Comparison of ENCODE assay signal across 10 cellular contexts in the genomic region with DNA sequence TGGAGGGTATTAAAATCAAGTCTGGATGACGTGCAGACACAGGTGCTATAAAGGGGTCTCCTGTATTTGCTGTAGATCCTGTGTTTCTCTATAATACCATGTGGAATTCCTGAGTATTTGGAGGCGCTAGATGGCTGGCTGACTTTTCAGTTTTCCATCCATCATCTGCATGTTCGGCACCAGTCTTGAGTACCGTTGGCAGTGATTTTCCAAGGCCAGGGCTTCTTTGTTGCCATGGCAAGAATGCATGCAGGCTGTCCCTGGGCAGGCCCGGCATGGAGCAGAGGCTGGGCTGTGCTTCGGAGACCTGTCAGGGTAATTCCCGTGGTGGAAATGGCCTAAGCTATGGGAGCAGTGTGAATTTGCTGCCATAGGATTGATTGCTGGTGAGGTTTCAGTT.
"Had no signal": no experiment of that assay in that cellular context is flagged by ENCODE, and none has a peak within 500 bp of the region (broad histone marks: within the 10 kb centered on the region; RNA-seq: fewer than 3 reads in every experiment).

No MANE protein-coding gene starts in this region.

- H3K4me3 Mint-ChIP-seq: GM23338, HFFc6, IgD-negative memory B cell had no signal

- H3K9me3 ChIP-seq: HAP-1 had no signal

- H3K36me3 ChIP-seq: HAP-1 had no signal

- H3K4me3 ChIP-seq: GM23338, HAP-1 had no signal

- ATAC-seq: GM23338, HCT116, HepG2 had no signal

- H3K9me3 Mint-ChIP-seq: HFFc6 had no signal

- H2AFZ ChIP-seq: GM23338 had no signal

- DNase-seq: H7, HFFc6, KBM-7 had no signal

- H3K4me1 Mint-ChIP-seq: IgD-negative memory B cell had no signal

- FAIRE-seq: H1, HepG2 had no signal

- H3K27ac Mint-ChIP-seq: GM23338, HFFc6, IgD-negative memory B cell had no signal

- H3K4me1 ChIP-seq: HAP-1 had no signal

- H3K27ac ChIP-seq: HL-60 had no signal

- H3K4me2 ChIP-seq: GM23338 had no signal
